In the genomic region with DNA sequence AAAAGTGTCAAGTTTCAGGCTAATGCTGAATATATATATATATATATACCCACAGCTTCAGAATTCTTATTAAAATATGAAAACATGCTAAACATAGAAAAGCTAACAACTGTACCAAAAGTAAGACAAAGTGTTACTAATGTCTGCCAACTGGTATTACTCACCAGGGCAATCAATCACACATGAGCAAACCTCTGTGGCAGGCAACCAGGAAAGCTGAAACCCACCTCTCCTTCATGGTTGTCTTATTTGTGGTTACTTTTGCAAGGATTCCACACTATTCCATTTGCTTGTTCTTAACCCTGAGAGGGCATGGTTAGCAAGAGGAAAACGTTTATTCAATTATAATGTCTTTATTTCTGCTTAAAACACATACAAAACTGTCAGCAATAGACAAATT, we compare ENCODE assay signal across 15 cellular contexts.
DNase-seq lines count a peak whose midpoint lies in the region; ATAC-seq and TF ChIP-seq lines count a peak whose summit lies in the region.
"Had no signal": no experiment of that assay in that cellular context is flagged by ENCODE, and none has a peak within 500 bp of the region (broad histone marks: within the 10 kb centered on the region; RNA-seq: fewer than 3 reads in every experiment).

No MANE protein-coding gene starts in this region.

- no TSS peak for BruUV-seq in A673 (replicated peaks; lab: Mats Ljungman, UMichigan)

- no peak for TF ChIP-seq CTCF in A673 (conservative IDR thresholded peaks at IDR 0.05; ENCODE audit: low read depth, low read length)

- H3K9me3 Mint-ChIP-seq in effector memory CD8-positive, alpha-beta T cell: no peaks in the 10 kb centered on the region
- H3K9me3 Mint-ChIP-seq: activated naive CD8-positive, alpha-beta T cell treated with anti-CD3 and anti-CD28 coated beads for 36 hours had no signal

- H3K36me3 ChIP-seq in A673 (ENCODE audit: insufficient read depth, low read length, poor library complexity, severe bottlenecking) (no peaks in the 10 kb centered on the region), adipocyte (ENCODE audit: control insufficient read depth, insufficient read depth, low read length, severe bottlenecking) (no peaks in the 10 kb centered on the region)
- H3K36me3 ChIP-seq: sigmoid colon, transverse colon had no signal

- H3K4me3 Mint-ChIP-seq in effector memory CD8-positive, alpha-beta T cell: no peak overlapping the region
- H3K4me3 Mint-ChIP-seq: activated naive CD8-positive, alpha-beta T cell treated with anti-CD3 and anti-CD28 coated beads for 36 hours; B cell; endodermal cell had no signal

- no peak overlapping the region for H3K27ac Mint-ChIP-seq in effector memory CD8-positive, alpha-beta T cell
- H3K27ac Mint-ChIP-seq: activated naive CD8-positive, alpha-beta T cell treated with anti-CD3 and anti-CD28 coated beads for 36 hours; B cell; endodermal cell had no signal

- H3K4me3 ChIP-seq in A673 (ENCODE audit: low read depth, low read length, poor library complexity, severe bottlenecking) (no peak overlapping the region), adipocyte (ENCODE audit: low read length) (peak overlapping the region; percentile 13)
- H3K4me3 ChIP-seq: PC-9, sigmoid colon, transverse colon had no signal

- H3K9me3 ChIP-seq in A673 (ENCODE audit: low read depth, low read length, poor library complexity, severe bottlenecking) (no peaks in the 10 kb centered on the region), adipocyte (ENCODE audit: control insufficient read depth, low read length) (no peaks in the 10 kb centered on the region)
- H3K9me3 ChIP-seq: sigmoid colon, transverse colon had no signal

- no peak overlapping the region for H3K27ac ChIP-seq in A673 (ENCODE audit: low read depth, low read length, poor library complexity, severe bottlenecking)
- H3K27ac ChIP-seq: PC-9, transverse colon had no signal

- H3K27me3 Mint-ChIP-seq in effector memory CD8-positive, alpha-beta T cell: peaks cover 2 to 20% of the 10 kb centered on the region in 2 donors
- H3K27me3 Mint-ChIP-seq: B cell had no signal

- H3K4me1 ChIP-seq in A673 (ENCODE audit: insufficient read depth, low read length, poor library complexity, severe bottlenecking) (peaks cover 27% of the 10 kb centered on the region), adipocyte (ENCODE audit: control insufficient read depth, insufficient read depth, low read length) (peaks cover 27% of the 10 kb centered on the region)
- H3K4me1 ChIP-seq: sigmoid colon, transverse colon had no signal

- no peaks in the 10 kb centered on the region for H3K4me1 Mint-ChIP-seq in effector memory CD8-positive, alpha-beta T cell (ENCODE audit: low read depth in 2 of 2)
- H3K4me1 Mint-ChIP-seq: activated naive CD8-positive, alpha-beta T cell treated with anti-CD3 and anti-CD28 coated beads for 36 hours; B cell had no signal

- H3K9ac ChIP-seq in adipocyte (ENCODE audit: low read length): no peak overlapping the region

- no peaks in the 10 kb centered on the region for H3K27me3 ChIP-seq in A673 (replicated peaks; ENCODE audit: insufficient read depth, low read depth, low read length, poor library complexity)
- no peaks in the 10 kb centered on the region for H3K27me3 ChIP-seq in adipocyte (replicated peaks; ENCODE audit: control insufficient read depth, insufficient read depth, low read length)
- H3K27me3 ChIP-seq: sigmoid colon, transverse colon had no signal

- CTCF ChIA-PET in A673 (lab: Charles Lee): no interaction called here

- intact Hi-C loops in A673 (cut with micrococcal nuclease; ENCODE audit: unreplicated experiment): no loop called here

- H3K36me3 Mint-ChIP-seq in effector memory CD8-positive, alpha-beta T cell (ENCODE audit: insufficient read depth): no peaks in the 10 kb centered on the region
- H3K36me3 Mint-ChIP-seq: activated naive CD8-positive, alpha-beta T cell treated with anti-CD3 and anti-CD28 coated beads for 36 hours had no signal

- POLR2A ChIA-PET in A673 (lab: Charles Lee; ENCODE audit: low non-redundant PET): no interaction called here

- no peak for ATAC-seq in effector memory CD8-positive, alpha-beta T cell (replicated peaks)

- DNase-seq in A673 (ENCODE audit: low spot score): peak; percentile 13
- DNase-seq in HK-2 (ENCODE audit: unreplicated experiment): peak; percentile 3
- DNase-seq in adipocyte (ENCODE audit: low read depth): peak; percentile 29
- peak; percentile 81 for DNase-seq in glomerular visceral epithelial cell (ENCODE audit: extremely low spot score)
- no peak for DNase-seq in effector memory CD8-positive, alpha-beta T cell
- no peak for DNase-seq in stimulated activated CD4-positive, alpha-beta T cell treated with anti-CD3 and anti-CD28 coated beads, Interleukin-4, amount 100 ng/mL, for 24 hours
- no peak for DNase-seq in NOMO-1 treated with DMSO at 0.1 percent for 48 hours (lab: John Stamatoyannopoulos, UW; ENCODE audit: unreplicated experiment)
- DNase-seq in erythroblast (lab: John Stamatoyannopoulos, UW): no peak
- DNase-seq: activated naive CD8-positive, alpha-beta T cell treated with anti-CD3 and anti-CD28 coated beads for 36 hours; endodermal cell; NCI-H2081 treated with DMSO at 0.1 percent for 48 hours; PC-9; sigmoid colon; transverse colon had no signal

- TF ChIP-seq POLR2A in erythroblast (IDR thresholded peaks at IDR 0.05; ENCODE audit: low read length): no peak

Comparison
In these comparisons a context has a peak if more than half of its experiments do, and no peak if none do; other contexts are left out.
1. DNase-seq: peak in A673 (single experiment), HK-2 (single experiment), adipocyte (single experiment) and glomerular visceral epithelial cell (single experiment); none in effector memory CD8-positive, alpha-beta T cell (0 of 3), stimulated activated CD4-positive, alpha-beta T cell treated with anti-CD3 and anti-CD28 coated beads, Interleukin-4, amount 100 ng/mL, for 24 hours (single experiment), NOMO-1 treated with DMSO at 0.1 percent for 48 hours (single experiment) and erythroblast (0 of 2).